In the genomic region with DNA sequence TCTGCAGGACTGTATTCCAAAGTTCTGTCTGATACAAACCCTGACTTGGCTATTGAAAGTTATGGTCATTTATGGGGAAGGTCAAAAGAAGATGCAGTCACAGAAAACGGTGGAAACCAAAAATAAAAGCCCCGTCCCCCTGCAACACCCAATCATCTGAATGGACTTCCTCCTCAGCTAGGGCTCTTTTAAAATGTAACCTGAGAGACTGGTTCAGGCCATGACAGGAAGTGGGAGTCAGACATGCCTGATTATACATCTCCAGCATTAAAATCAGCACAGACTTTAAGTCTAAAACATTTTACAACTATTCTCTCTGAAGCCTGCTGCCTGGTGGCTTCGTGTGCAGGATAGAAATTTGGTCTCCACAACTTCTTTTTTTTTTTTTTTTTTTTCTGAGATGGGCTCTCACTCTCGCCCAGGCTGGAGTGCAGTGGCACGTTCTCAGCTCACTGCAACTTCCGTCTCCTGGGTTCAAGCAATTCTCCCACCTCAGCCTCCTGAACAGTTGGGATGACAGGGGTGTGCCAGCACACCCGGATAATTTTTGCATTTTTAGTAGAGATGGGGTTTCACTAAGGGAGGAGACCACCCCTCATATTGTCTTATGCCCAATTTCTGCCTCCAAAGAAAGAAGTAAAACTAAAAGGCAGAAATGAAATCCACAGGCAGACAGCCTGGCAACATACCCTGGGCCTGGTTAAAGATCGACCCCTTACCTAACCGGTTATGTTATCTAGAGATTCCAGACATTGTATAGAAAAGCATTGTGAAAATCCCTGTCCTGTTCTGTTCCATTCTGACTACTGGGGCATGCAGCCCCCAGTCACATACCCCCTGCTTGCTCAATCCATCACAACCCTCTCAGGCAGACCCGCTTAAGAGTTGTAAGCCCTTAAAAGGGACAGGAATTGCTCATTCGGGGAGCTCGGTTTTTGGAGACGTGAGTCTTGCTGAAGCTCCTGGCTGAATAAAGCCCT, we compare ENCODE assay signal across 1 cellular context.
TF ChIP-seq lines count a peak whose summit lies in the region.

No MANE protein-coding gene starts in this region.

TF ChIP-seq in GM12878, 131 proteins besides CTCF, POLR2A, EP300 and RAD21:
- TF ChIP-seq ZNF384 (IDR thresholded peaks at IDR 0.05; ENCODE audit: borderline replicate concordance, low read depth, low read length) (peak; percentile 14; the same call in 1 of the 2 replicates), SREBF1 (IDR thresholded peaks at IDR 0.05; ENCODE audit: low read length) (no peak), BHLHE40 (IDR thresholded peaks at IDR 0.05; ENCODE audit: borderline replicate concordance in 1 of 2, low read depth in 2 of 2, low read length in 1 of 2) (peak in 1 of 2 experiments; percentile 28; a peak in 1 of 4 replicates), RCOR1 (conservative IDR thresholded peaks at IDR 0.05; ENCODE audit: low read depth, low read length) (no peak), SPI1 (IDR thresholded peaks at IDR 0.05; ENCODE audit: borderline replicate concordance, insufficient read depth, low read depth, low read length) (peak; percentile 40; the same call in 1 of the 2 replicates), ZNF274 (IDR thresholded peaks at IDR 0.05; ENCODE audit: insufficient read depth, insufficient read length) (no peak)
